In genomic region chr13:48492123-48493075, GRCh38 we compare ENCODE assay signal across 8 cellular contexts. TPM values are rescaled to one million over a fixed set of nuclear protein-coding genes. Genes with fewer than 3 reads are reported as not detected.
A peak's percentile ranks its signal among the peaks of the same experiment; 100 is the strongest.
DNase-seq lines count a peak whose midpoint lies in the region; ATAC-seq, FAIRE-seq and TF ChIP-seq lines count a peak whose summit lies in the region.

No MANE protein-coding gene starts in this region.

- no peaks in the 10 kb centered on the region for H3K27me3 Mint-ChIP-seq in nephron progenitor cell (ENCODE audit: low read depth, poor library complexity)

- intact Hi-C loops in left colon (cut with DNase I, micrococcal nuclease) = no loop called here

- ATAC-seq in GM18873 (IDR thresholded peaks at IDR 0.05; ENCODE audit: low FRiP score, unreplicated experiment) (peak; percentile 74), HG03064 (IDR thresholded peaks at IDR 0.05; ENCODE audit: low read depth, unreplicated experiment) (peak; percentile 77), left colon (peak; percentile 48)

- peaks cover 42% of the 10 kb centered on the region for H3K36me3 Mint-ChIP-seq in nephron progenitor cell (ENCODE audit: low read depth)

- peak overlapping the region; percentile 52 for H3K27ac ChIP-seq in angular gyrus (ENCODE audit: low read depth, low read length)

- peaks cover 9% of the 10 kb centered on the region for H3K9me3 Mint-ChIP-seq in nephron progenitor cell

- no peak for FAIRE-seq in HTR-8/SVneo (lab: Jason Lieb, UNC)

- H3K4me3 Mint-ChIP-seq in nephron progenitor cell = no peak overlapping the region

- DNase-seq in SKM-1 treated with dmso at 0.1 percent for 144 hours (lab: John Stamatoyannopoulos, UW; ENCODE audit: unreplicated experiment) (peak; percentile 94), left colon (peak; percentile 65 to 67), HTR-8/SVneo (ENCODE audit: insufficient read length, low spot score) (no peak), nephron progenitor cell (no peak)
- peak; percentile 44 to 51 for DNase-seq in stimulated activated CD8-positive, alpha-beta memory T cell treated with anti-CD3 and anti-CD28 coated beads, Interleukin-15, amount 100 ng/mL, for 4 hours (ENCODE audit: low read depth in 2 of 2)

- no peak overlapping the region for H3K27ac Mint-ChIP-seq in nephron progenitor cell

- TF ChIP-seq CTCF in nephron progenitor cell (IDR thresholded peaks at IDR 0.05) = no peak

- H3K4me1 Mint-ChIP-seq in nephron progenitor cell = peaks cover 7% of the 10 kb centered on the region

RNA-seq across cellular contexts. Expression of gene RCBTB2, which starts 40.5 kb away (rescaled TPM):
- total RNA-seq in left colon = 1 to 10 TPM; 4.6 to 6.7 TPM

Comparison
In these comparisons a context has a peak if more than half of its experiments do, and no peak if none do; other contexts are left out.
1. DNase-seq: peak in SKM-1 treated with dmso at 0.1 percent for 144 hours (single experiment), left colon (2 of 2) and stimulated activated CD8-positive, alpha-beta memory T cell treated with anti-CD3 and anti-CD28 coated beads, Interleukin-15, amount 100 ng/mL, for 4 hours (2 of 2); none in HTR-8/SVneo (single experiment) and nephron progenitor cell (single experiment).
2. Peak in every context shown above with its lines, with median percentiles within 50 percentile points of each other: ATAC-seq.